In genomic region chr19:5144545-5145179, GRCh38 we compare ENCODE assay signal across 16 cellular contexts.
"Had no signal": no experiment of that assay in that cellular context is flagged by ENCODE, and none has a peak within 500 bp of the region (broad histone marks: within the 10 kb centered on the region; RNA-seq: fewer than 3 reads in every experiment).

No MANE protein-coding gene starts in this region.

- H3K9me3 Mint-ChIP-seq: activated CD4-positive, alpha-beta memory T cell treated with anti-CD3 and anti-CD28 coated beads for 36 hours; activated naive CD4-positive, alpha-beta T cell treated with anti-CD3 and anti-CD28 coated beads for 36 hours; activated T-cell treated with anti-CD3 and anti-CD28 coated beads, Interleukin-2, amount 50 U/mL, for 24 hours; brain; endodermal cell; mesothelial cell of epicardium had no signal

- H3K4me3 ChIP-seq: colonic mucosa, psoas muscle, sigmoid colon, thyroid gland had no signal

- H3K27ac ChIP-seq: colonic mucosa, epithelial cell of prostate, psoas muscle, sigmoid colon, thyroid gland had no signal

- H3K4me3 Mint-ChIP-seq: activated CD4-positive, alpha-beta memory T cell treated with anti-CD3 and anti-CD28 coated beads for 36 hours; activated naive CD4-positive, alpha-beta T cell treated with anti-CD3 and anti-CD28 coated beads for 36 hours; activated T-cell treated with anti-CD3 and anti-CD28 coated beads, Interleukin-2, amount 50 U/mL, for 24 hours; brain; endodermal cell; mesothelial cell of epicardium had no signal

- H3K27me3 ChIP-seq: colonic mucosa, sigmoid colon, thyroid gland had no signal

- DNase-seq: activated CD4-positive, alpha-beta memory T cell treated with anti-CD3 and anti-CD28 coated beads for 36 hours; activated naive CD4-positive, alpha-beta T cell treated with anti-CD3 and anti-CD28 coated beads for 36 hours; activated T-cell treated with anti-CD3 and anti-CD28 coated beads, Interleukin-2, amount 50 U/mL, for 24 hours; central memory CD4-positive, alpha-beta T cell; colonic mucosa; endodermal cell; foreskin fibroblast; hippocampal formation; sigmoid colon; stimulated activated CD8-positive, alpha-beta memory T cell treated with anti-CD3 and anti-CD28 coated beads, Interleukin-4, amount 100 ng/mL, for 48 hours; stimulated activated naive CD4-positive, alpha-beta T cell treated with Interleukin-2 at 50 U/mL for 16 hours had no signal

- H3K27me3 Mint-ChIP-seq: activated CD4-positive, alpha-beta memory T cell treated with anti-CD3 and anti-CD28 coated beads for 36 hours; activated T-cell treated with anti-CD3 and anti-CD28 coated beads, Interleukin-2, amount 50 U/mL, for 24 hours; brain had no signal

- H3K4me1 Mint-ChIP-seq: brain, endodermal cell had no signal

- H3K27ac Mint-ChIP-seq: activated CD4-positive, alpha-beta memory T cell treated with anti-CD3 and anti-CD28 coated beads for 36 hours; activated naive CD4-positive, alpha-beta T cell treated with anti-CD3 and anti-CD28 coated beads for 36 hours; activated T-cell treated with anti-CD3 and anti-CD28 coated beads, Interleukin-2, amount 50 U/mL, for 24 hours; brain; endodermal cell; mesothelial cell of epicardium had no signal

- ATAC-seq: psoas muscle had no signal

- H3K4me1 ChIP-seq: colonic mucosa, psoas muscle, thyroid gland had no signal

- H3K9me3 ChIP-seq: colonic mucosa, psoas muscle, sigmoid colon, thyroid gland had no signal
